8 cellular contexts compared by ENCODE assay signal in the genomic region with DNA sequence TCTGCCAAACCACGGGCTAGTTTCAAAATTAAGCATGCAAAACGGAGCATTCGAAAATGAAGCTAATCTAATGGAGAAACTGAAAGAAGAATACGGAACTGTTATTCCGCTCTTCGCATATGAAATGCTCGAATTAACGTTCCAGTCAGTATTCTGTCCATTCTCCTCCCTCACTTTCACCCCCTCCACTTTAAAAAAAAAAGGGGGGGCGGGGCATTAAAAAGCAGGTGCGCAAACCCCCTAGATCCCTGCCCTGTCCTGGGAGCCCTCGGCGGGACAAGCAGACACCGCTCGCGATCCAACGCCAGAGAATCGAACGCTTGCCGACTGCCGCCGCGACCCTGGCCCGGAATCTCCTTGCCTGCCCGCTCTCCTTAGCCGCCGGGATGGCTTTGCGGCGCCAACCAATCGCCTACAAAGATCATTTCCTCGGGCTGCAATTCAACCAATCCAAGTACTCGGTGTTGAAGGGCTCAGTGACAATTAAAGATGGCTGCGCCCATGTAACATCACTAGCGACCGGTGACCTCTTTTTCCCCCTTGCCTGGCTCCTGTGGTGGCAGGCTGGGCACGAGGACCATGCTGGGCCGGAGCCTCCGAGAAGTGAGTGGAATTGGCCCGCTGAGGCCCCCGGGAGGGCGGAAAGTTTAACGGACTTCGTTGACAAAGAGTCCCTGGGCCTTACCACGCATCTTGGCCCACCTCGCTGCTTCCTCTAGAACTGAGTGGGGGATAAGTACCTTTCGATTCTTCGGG. TPM values are rescaled to one million over a fixed set of nuclear protein-coding genes. Genes with fewer than 3 reads are reported as not detected.
DNase-seq lines count a peak whose midpoint lies in the region; ATAC-seq and TF ChIP-seq lines count a peak whose summit lies in the region.

A gene with protein sequence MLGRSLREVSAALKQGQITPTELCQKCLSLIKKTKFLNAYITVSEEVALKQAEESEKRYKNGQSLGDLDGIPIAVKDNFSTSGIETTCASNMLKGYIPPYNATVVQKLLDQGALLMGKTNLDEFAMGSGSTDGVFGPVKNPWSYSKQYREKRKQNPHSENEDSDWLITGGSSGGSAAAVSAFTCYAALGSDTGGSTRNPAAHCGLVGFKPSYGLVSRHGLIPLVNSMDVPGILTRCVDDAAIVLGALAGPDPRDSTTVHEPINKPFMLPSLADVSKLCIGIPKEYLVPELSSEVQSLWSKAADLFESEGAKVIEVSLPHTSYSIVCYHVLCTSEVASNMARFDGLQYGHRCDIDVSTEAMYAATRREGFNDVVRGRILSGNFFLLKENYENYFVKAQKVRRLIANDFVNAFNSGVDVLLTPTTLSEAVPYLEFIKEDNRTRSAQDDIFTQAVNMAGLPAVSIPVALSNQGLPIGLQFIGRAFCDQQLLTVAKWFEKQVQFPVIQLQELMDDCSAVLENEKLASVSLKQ (plus strand): TSS at position 476 of the 756 bp plus-strand sequence. CDS start 104 bp downstream, at position 580.
A gene with protein sequence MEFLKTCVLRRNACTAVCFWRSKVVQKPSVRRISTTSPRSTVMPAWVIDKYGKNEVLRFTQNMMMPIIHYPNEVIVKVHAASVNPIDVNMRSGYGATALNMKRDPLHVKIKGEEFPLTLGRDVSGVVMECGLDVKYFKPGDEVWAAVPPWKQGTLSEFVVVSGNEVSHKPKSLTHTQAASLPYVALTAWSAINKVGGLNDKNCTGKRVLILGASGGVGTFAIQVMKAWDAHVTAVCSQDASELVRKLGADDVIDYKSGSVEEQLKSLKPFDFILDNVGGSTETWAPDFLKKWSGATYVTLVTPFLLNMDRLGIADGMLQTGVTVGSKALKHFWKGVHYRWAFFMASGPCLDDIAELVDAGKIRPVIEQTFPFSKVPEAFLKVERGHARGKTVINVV (minus strand): TSS at position 396 of the 756 bp plus-strand sequence. CDS start 477 bp downstream, outside the sequence.

- peak within 1 kb of the TSS; percentile 90 for H3K9ac ChIP-seq in trophoblast cell (ENCODE audit: low read length)

- H3K9me3 ChIP-seq in cardiac muscle cell (ENCODE audit: low read depth): no peaks in the 10 kb centered on the region
- H3K9me3 ChIP-seq in trophoblast cell (ENCODE audit: insufficient read depth, low read depth, low read length): no peaks in the 10 kb centered on the region
- H3K9me3 ChIP-seq in transverse colon: no peaks in the 10 kb centered on the region

- peak within 1 kb of the TSS; percentile 70 for H3K4me2 ChIP-seq in trophoblast cell (ENCODE audit: low read length)

- H2BK12ac ChIP-seq in trophoblast cell (ENCODE audit: low read length): peak within 1 kb of the TSS; percentile 9

- in situ Hi-C loops in transverse colon (cut with MboI; ENCODE audit: low pct_ligation_motif_present in 1 of 4, low pct_unique_long_range_greater_than_20kb in 1 of 4, low sequenced_read_pairs in 3 of 4): no loop called here

- no peaks in the 10 kb centered on the region for H3K27me3 Mint-ChIP-seq in activated naive CD8-positive, alpha-beta T cell treated with anti-CD3 and anti-CD28 coated beads, Interleukin-2, amount 50 U/mL, for 24 hours

- no CpG with 5 or more reads among the region's 46 CpGs for WGBS in trophoblast cell (ENCODE audit: extremely low coverage, insufficient coverage, insufficient read length)
- WGBS in transverse colon (ENCODE audit: low coverage in 1 of 2), 2 donors: 1 to 3% methylated on average over 10 to 46 of the region's 46 CpGs

- no peak for TF ChIP-seq EP300 in transverse colon (IDR thresholded peaks at IDR 0.05; ENCODE audit: low read depth)

- H3K23ac ChIP-seq in trophoblast cell (ENCODE audit: low read length): no peak within 1 kb of the TSS

- H4K12ac ChIP-seq in trophoblast cell (ENCODE audit: low read depth, low read length): peak within 1 kb of the TSS; percentile 86

- peaks cover 15% of the 10 kb centered on the region for H3K36me3 Mint-ChIP-seq in activated naive CD8-positive, alpha-beta T cell treated with anti-CD3 and anti-CD28 coated beads, Interleukin-2, amount 50 U/mL, for 24 hours (ENCODE audit: low read depth)

- peak within 1 kb of the TSS; percentile 97 for H3K4me3 Mint-ChIP-seq in activated naive CD8-positive, alpha-beta T cell treated with anti-CD3 and anti-CD28 coated beads, Interleukin-2, amount 50 U/mL, for 24 hours

- H3K79me1 ChIP-seq in trophoblast cell (ENCODE audit: low read length): peaks cover 2% of the 10 kb centered on the region

- peak within 1 kb of the TSS; percentile 97 for H4K8ac ChIP-seq in trophoblast cell (ENCODE audit: low read depth, low read length)

- peaks cover 2% of the 10 kb centered on the region for H3K79me2 ChIP-seq in trophoblast cell (ENCODE audit: control insufficient read depth, insufficient read depth, low read length, poor library complexity)

- H3K36me3 ChIP-seq in cardiac muscle cell (no peaks in the 10 kb centered on the region), trophoblast cell (ENCODE audit: control insufficient read depth in 1 of 2, insufficient read depth in 2 of 2, low read length in 2 of 2) (no peaks in the 10 kb centered on the region), transverse colon (no peaks in the 10 kb centered on the region)

- peak within 1 kb of the TSS; percentile 81 for H2BK120ac ChIP-seq in trophoblast cell (ENCODE audit: insufficient read depth, low read length, poor library complexity)

- peak within 1 kb of the TSS; percentile 90 for H4K91ac ChIP-seq in trophoblast cell (ENCODE audit: low read depth, low read length)

- H2AK5ac ChIP-seq in trophoblast cell (ENCODE audit: low read length): no peak within 1 kb of the TSS

- peak within 1 kb of the TSS; percentile 82 for H3K14ac ChIP-seq in trophoblast cell (ENCODE audit: low read length)

- H3K4me1 Mint-ChIP-seq in activated naive CD8-positive, alpha-beta T cell treated with anti-CD3 and anti-CD28 coated beads, Interleukin-2, amount 50 U/mL, for 24 hours: peaks cover 51% of the 10 kb centered on the region

- peak within 1 kb of the TSS; percentile 70 for H2BK5ac ChIP-seq in trophoblast cell (ENCODE audit: low read depth, low read length, poor library complexity)

- peak within 1 kb of the TSS; percentile 77 for H3K18ac ChIP-seq in trophoblast cell (ENCODE audit: low read length)

- intact Hi-C loops in transverse colon (cut with DNase I; ENCODE audit: low total_unique reads): no loop called here

- peak within 1 kb of the TSS; percentile 73 for H3K4me3 ChIP-seq in GM12875 (ENCODE audit: low read depth, low read length)
- H3K4me3 ChIP-seq in cardiac muscle cell: peak within 1 kb of the TSS; percentile 59
- peak within 1 kb of the TSS; percentile 86 for H3K4me3 ChIP-seq in trophoblast cell (ENCODE audit: low read depth, low read length)
- H3K4me3 ChIP-seq in transverse colon: peak within 1 kb of the TSS; percentile 41 to 74 (median 56)

- peak within 1 kb of the TSS; percentile 88 for H2AFZ ChIP-seq in trophoblast cell (ENCODE audit: insufficient read depth, low read length, poor library complexity)

- H3K27ac Mint-ChIP-seq in activated naive CD8-positive, alpha-beta T cell treated with anti-CD3 and anti-CD28 coated beads, Interleukin-2, amount 50 U/mL, for 24 hours: peak within 1 kb of the TSS; percentile 98

- TF ChIP-seq CTCF in GM12875 (IDR thresholded peaks at IDR 0.05; ENCODE audit: borderline replicate concordance, insufficient read depth, low read depth, low read length) (no peak), cardiac muscle cell (IDR thresholded peaks at IDR 0.05; ENCODE audit: low read depth, low read length) (no peak), transverse colon (IDR thresholded peaks at IDR 0.05) (no peak)

- H3K9me3 Mint-ChIP-seq in activated naive CD8-positive, alpha-beta T cell treated with anti-CD3 and anti-CD28 coated beads, Interleukin-2, amount 50 U/mL, for 24 hours: no peaks in the 10 kb centered on the region

- H3K27me3 ChIP-seq in cardiac muscle cell (no peaks in the 10 kb centered on the region), trophoblast cell (ENCODE audit: insufficient read depth, low read length) (no peaks in the 10 kb centered on the region), transverse colon (no peaks in the 10 kb centered on the region)

- H3K27ac ChIP-seq in cardiac muscle cell (peak within 1 kb of the TSS; percentile 91), trophoblast cell (ENCODE audit: low read depth, low read length) (peak within 1 kb of the TSS; percentile 57), transverse colon (peak within 1 kb of the TSS; percentile 76 to 87 (median 81))

- peak; percentile 81 for ATAC-seq in HG02759 (IDR thresholded peaks at IDR 0.05; ENCODE audit: unreplicated experiment)
- ATAC-seq in activated naive CD8-positive, alpha-beta T cell treated with anti-CD3 and anti-CD28 coated beads, Interleukin-2, amount 50 U/mL, for 24 hours: peak; percentile 97

- H3K4me1 ChIP-seq in cardiac muscle cell (ENCODE audit: low read depth) (peaks cover 34% of the 10 kb centered on the region), trophoblast cell (ENCODE audit: control insufficient read depth in 1 of 2, insufficient read depth in 2 of 2, low read length in 2 of 2) (peaks cover 3% of the 10 kb centered on the region in 2 experiments), transverse colon (peaks cover 8 to 21% (median 14%) of the 10 kb centered on the region in 4 donors)

- H3K4ac ChIP-seq in trophoblast cell (ENCODE audit: low read depth, low read length): peak within 1 kb of the TSS; percentile 89

- TF ChIP-seq POLR2A in transverse colon (IDR thresholded peaks at IDR 0.05): peak; percentile 70

- DNase-seq in NCI-H128 (lab: John Stamatoyannopoulos, UW; ENCODE audit: unreplicated experiment) (peak; percentile 75), SW 1271 (lab: John Stamatoyannopoulos, UW) (peak; percentile 73 to 91), cardiac muscle cell (ENCODE audit: low read depth in 1 of 2, low spot score in 1 of 2) (peak; percentile 93), trophoblast cell (peak; percentile 90 to 98), transverse colon (peak; percentile 89)
- peak; percentile 78 for DNase-seq in activated naive CD8-positive, alpha-beta T cell treated with anti-CD3 and anti-CD28 coated beads, Interleukin-2, amount 50 U/mL, for 24 hours

RNA-seq across cellular contexts. Expression of the first gene that starts in this region (rescaled TPM):
- total RNA-seq in cardiac muscle cell: 8.9 and 12.6 TPM in 2 replicates
- 13.6 and 24.0 TPM in 2 replicates for polyA plus RNA-seq in cardiac muscle cell
- 5.6 and 5.8 TPM in 2 replicates for polyA plus RNA-seq in trophoblast cell (2013)
- total RNA-seq in transverse colon: 10 to 100 TPM in 3 of 4 donors, 1 to 10 TPM in 1; 2.4 to 17.3 (median 12.6) TPM

RNA-seq across cellular contexts. Expression of the second gene that starts in this region (rescaled TPM):
- total RNA-seq in cardiac muscle cell (6.8 and 7.4 TPM in 2 replicates), transverse colon (10 to 100 TPM in 3 of 4 donors, 1 to 10 TPM in 1; 9.1 to 19.1 (median 13.1) TPM)
- 13.8 and 13.9 TPM in 2 replicates for polyA plus RNA-seq in cardiac muscle cell
- 5.1 and 6.2 TPM in 2 replicates for polyA plus RNA-seq in trophoblast cell (2013)

Comparison
In these comparisons a context has a peak if more than half of its experiments do, and no peak if none do; other contexts are left out.
1. Peak in every context shown above with its lines: DNase-seq, ATAC-seq, H3K4me3 ChIP-seq and H3K27ac ChIP-seq.